8 cellular contexts compared by ENCODE assay signal in the genomic region with DNA sequence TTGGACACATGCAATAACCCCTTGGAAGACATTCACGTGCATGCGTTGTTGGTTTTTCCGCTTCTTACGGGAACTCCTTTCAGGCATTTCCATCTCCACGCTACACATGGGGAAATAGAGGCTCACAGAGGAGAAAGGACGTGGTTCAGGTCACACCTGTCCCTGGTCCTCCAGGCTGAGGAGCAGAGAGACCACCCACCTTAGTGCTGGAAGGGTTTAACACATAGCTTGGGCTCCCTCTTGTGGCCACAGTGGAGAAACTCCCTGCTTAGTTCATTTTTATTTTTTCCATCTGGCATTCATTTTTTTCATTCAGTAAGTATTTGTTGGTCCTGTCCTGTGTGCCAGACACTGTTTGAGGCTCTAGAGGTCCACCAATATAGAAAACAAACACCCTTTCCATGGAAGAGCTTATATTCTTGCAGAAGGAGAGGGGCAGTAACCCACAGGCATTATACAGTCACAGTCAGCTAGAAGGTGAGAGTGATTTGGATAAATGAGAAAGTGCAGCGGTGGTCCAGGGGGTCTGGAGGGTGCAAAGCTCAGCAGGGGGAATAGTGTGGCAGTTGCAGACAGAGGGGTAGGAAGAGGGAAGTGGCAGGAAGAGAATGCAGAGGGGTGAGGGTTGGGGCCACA. TPM values are rescaled to one million over a fixed set of nuclear protein-coding genes. Genes with fewer than 3 reads are reported as not detected.
DNase-seq lines count a peak whose midpoint lies in the region; ATAC-seq, FAIRE-seq and TF ChIP-seq lines count a peak whose summit lies in the region.

No MANE protein-coding gene starts in this region.

- WGBS in thyroid gland, 2 donors, result 17 to 21% methylated on average over 7 of the region's 7 CpGs

- no peaks in the 10 kb centered on the region for H3K36me3 ChIP-seq in thyroid gland

- no peaks in the 10 kb centered on the region for H3K36me3 Mint-ChIP-seq in activated CD8-positive, alpha-beta memory T cell treated with anti-CD3 and anti-CD28 coated beads, Interleukin-2, amount 10 ng/mL, durations not matched to agents 7 days and 5 days
- no peaks in the 10 kb centered on the region for H3K36me3 Mint-ChIP-seq in natural killer cell treated with Interleukin-12 subunit alpha and Interleukin-12 subunit beta and Interleukin-15 and Interleukin-18, amount 100 ng/mL, for 72 hours

- no peak overlapping the region for H3K27ac Mint-ChIP-seq in activated CD8-positive, alpha-beta memory T cell treated with anti-CD3 and anti-CD28 coated beads, Interleukin-2, amount 10 ng/mL, durations not matched to agents 7 days and 5 days
- H3K27ac Mint-ChIP-seq in natural killer cell treated with Interleukin-12 subunit alpha and Interleukin-12 subunit beta and Interleukin-15 and Interleukin-18, amount 100 ng/mL, for 72 hours, result peak overlapping the region; percentile 52 to 74

- CTCF ChIA-PET in activated CD8-positive, alpha-beta memory T cell treated with anti-CD3 and anti-CD28 coated beads, Interleukin-2, amount 10 ng/mL, durations not matched to agents 7 days and 5 days (lab: Charles Lee), result interaction anchor here (0.8 to 6.3 kb wide), 25 partner anchors 8 to 295 kb away, joined by 3 to 135 read pairs (median 6); partner anchors contain the start of genes LAIR1 and LENG1

- DNase-seq in AG08395 (ENCODE audit: low spot score), result peak; percentile 49
- DNase-seq in GM18507 (ENCODE audit: extremely low spot score, insufficient read length, low read depth), result no peak
- DNase-seq in NCI-H69 (lab: John Stamatoyannopoulos, UW), result peak; percentile 77
- DNase-seq in activated CD8-positive, alpha-beta memory T cell treated with anti-CD3 and anti-CD28 coated beads, Interleukin-2, amount 10 ng/mL, durations not matched to agents 7 days and 5 days, result peak; percentile 74
- DNase-seq in epithelial cell of esophagus (ENCODE audit: low read depth), result peak; percentile 57
- DNase-seq in natural killer cell treated with Interleukin-12 subunit alpha and Interleukin-12 subunit beta and Interleukin-15 and Interleukin-18, amount 100 ng/mL, for 72 hours (ENCODE audit: low spot score), result peak; percentile 74
- DNase-seq in thyroid gland, result peak; percentile 24 to 30

- H3K4me3 Mint-ChIP-seq in activated CD8-positive, alpha-beta memory T cell treated with anti-CD3 and anti-CD28 coated beads, Interleukin-2, amount 10 ng/mL, durations not matched to agents 7 days and 5 days, result no peak overlapping the region
- H3K4me3 Mint-ChIP-seq in natural killer cell treated with Interleukin-12 subunit alpha and Interleukin-12 subunit beta and Interleukin-15 and Interleukin-18, amount 100 ng/mL, for 72 hours, result peak overlapping the region; percentile 21

- TF ChIP-seq CTCF in epithelial cell of esophagus (IDR thresholded peaks at IDR 0.05; ENCODE audit: insufficient read depth, low read depth, low read length, missing control alignments) (peak; percentile 74), thyroid gland (IDR thresholded peaks at IDR 0.05) (peak in 5 of 6 experiments; percentile 24 to 72 (median 49))

- TF ChIP-seq POLR2A in thyroid gland (IDR thresholded peaks at IDR 0.05), result no peak

- H3K4me1 ChIP-seq in thyroid gland, result no peaks in the 10 kb centered on the region

- H3K4me3 ChIP-seq in epithelial cell of esophagus (ENCODE audit: low read length), result no peak overlapping the region
- no peak overlapping the region for H3K4me3 ChIP-seq in thyroid gland (replicated peaks in 1 of 3)

- no peaks in the 10 kb centered on the region for H3K9me3 Mint-ChIP-seq in activated CD8-positive, alpha-beta memory T cell treated with anti-CD3 and anti-CD28 coated beads, Interleukin-2, amount 10 ng/mL, durations not matched to agents 7 days and 5 days (ENCODE audit: low read depth)
- H3K9me3 Mint-ChIP-seq in natural killer cell treated with Interleukin-12 subunit alpha and Interleukin-12 subunit beta and Interleukin-15 and Interleukin-18, amount 100 ng/mL, for 72 hours, result no peaks in the 10 kb centered on the region

- peaks cover 36% of the 10 kb centered on the region for H3K4me1 Mint-ChIP-seq in activated CD8-positive, alpha-beta memory T cell treated with anti-CD3 and anti-CD28 coated beads, Interleukin-2, amount 10 ng/mL, durations not matched to agents 7 days and 5 days
- H3K4me1 Mint-ChIP-seq in natural killer cell treated with Interleukin-12 subunit alpha and Interleukin-12 subunit beta and Interleukin-15 and Interleukin-18, amount 100 ng/mL, for 72 hours (ENCODE audit: low read depth in 2 of 2), result peaks cover 17 to 36% of the 10 kb centered on the region in 2 donors

- FAIRE-seq in GM18507 (lab: Jason Lieb, UNC), result peak; percentile 79

- ATAC-seq in activated CD8-positive, alpha-beta memory T cell treated with anti-CD3 and anti-CD28 coated beads, Interleukin-2, amount 10 ng/mL, durations not matched to agents 7 days and 5 days, result no peak
- peak in 1 of 2 donors; percentile 68 for ATAC-seq in natural killer cell treated with Interleukin-12 subunit alpha and Interleukin-12 subunit beta and Interleukin-15 and Interleukin-18, amount 100 ng/mL, for 72 hours
- ATAC-seq in HG03175 (IDR thresholded peaks at IDR 0.05; ENCODE audit: unreplicated experiment), result no peak

- intact Hi-C loops in thyroid gland (cut with DNase I), result no loop called here

- H3K27me3 Mint-ChIP-seq in activated CD8-positive, alpha-beta memory T cell treated with anti-CD3 and anti-CD28 coated beads, Interleukin-2, amount 10 ng/mL, durations not matched to agents 7 days and 5 days, result peaks cover 15% of the 10 kb centered on the region
- H3K27me3 Mint-ChIP-seq in natural killer cell treated with Interleukin-12 subunit alpha and Interleukin-12 subunit beta and Interleukin-15 and Interleukin-18, amount 100 ng/mL, for 72 hours, result peaks cover 12 to 14% of the 10 kb centered on the region in 2 donors

- H3K27ac ChIP-seq in thyroid gland, result no peak overlapping the region

- no peaks in the 10 kb centered on the region for H3K9me3 ChIP-seq in thyroid gland

- no peaks in the 10 kb centered on the region for H3K27me3 ChIP-seq in thyroid gland

RNA-seq across cellular contexts. Expression of gene TTYH1, which starts 24.2 kb away (rescaled TPM):
- total RNA-seq in activated CD8-positive, alpha-beta memory T cell treated with anti-CD3 and anti-CD28 coated beads, Interleukin-2, amount 10 ng/mL, durations not matched to agents 7 days and 5 days, result 1 to 10 TPM in 1 of 2 experiments, under 1 TPM in 1; 0.93 to 1.2 TPM
- total RNA-seq in natural killer cell treated with Interleukin-12 subunit alpha and Interleukin-12 subunit beta and Interleukin-15 and Interleukin-18, amount 100 ng/mL, for 72 hours, result under 1 TPM; 0.31 to 0.73 TPM
- total RNA-seq in thyroid gland, result under 1 TPM in 2 of 4 donors, not detected in 2; 0.45 to 0.94 TPM

RNA-seq across cellular contexts. Expression of gene LAIR1, which starts 26.3 kb away (rescaled TPM):
- total RNA-seq in activated CD8-positive, alpha-beta memory T cell treated with anti-CD3 and anti-CD28 coated beads, Interleukin-2, amount 10 ng/mL, durations not matched to agents 7 days and 5 days, result 10 to 100 TPM; 64.1 to 71.6 TPM
- total RNA-seq in natural killer cell treated with Interleukin-12 subunit alpha and Interleukin-12 subunit beta and Interleukin-15 and Interleukin-18, amount 100 ng/mL, for 72 hours, result 10 to 100 TPM; 40.5 to 60.2 TPM
- 10 to 100 TPM in 2 of 4 donors, 1 to 10 TPM in 2; 3.1 to 14.5 (median 8.7) TPM for total RNA-seq in thyroid gland

RNA-seq across cellular contexts. Expression of gene LILRA4, which starts 52.1 kb away (rescaled TPM):
- not detected for total RNA-seq in activated CD8-positive, alpha-beta memory T cell treated with anti-CD3 and anti-CD28 coated beads, Interleukin-2, amount 10 ng/mL, durations not matched to agents 7 days and 5 days
- total RNA-seq in natural killer cell treated with Interleukin-12 subunit alpha and Interleukin-12 subunit beta and Interleukin-15 and Interleukin-18, amount 100 ng/mL, for 72 hours, result not detected
- not detected for total RNA-seq in thyroid gland

RNA-seq across cellular contexts. Expression of gene LENG8, which starts 57.9 kb away (rescaled TPM):
- total RNA-seq in activated CD8-positive, alpha-beta memory T cell treated with anti-CD3 and anti-CD28 coated beads, Interleukin-2, amount 10 ng/mL, durations not matched to agents 7 days and 5 days, result 100 to 1,000 TPM; 191 to 282 TPM
- total RNA-seq in natural killer cell treated with Interleukin-12 subunit alpha and Interleukin-12 subunit beta and Interleukin-15 and Interleukin-18, amount 100 ng/mL, for 72 hours, result 100 to 1,000 TPM; 205 to 292 TPM
- total RNA-seq in thyroid gland, result 100 to 1,000 TPM; 124 to 219 (median 157) TPM
